8 cellular contexts compared by ENCODE assay signal in genomic region chr6:6918216-6918983, GRCh38.
DNase-seq lines count a peak whose midpoint lies in the region; ATAC-seq and TF ChIP-seq lines count a peak whose summit lies in the region.

No MANE protein-coding gene starts in this region.

- intact Hi-C loops in ascending aorta (cut with DNase I): no loop called here

- H3K9me3 ChIP-seq in ascending aorta: no peaks in the 10 kb centered on the region

- H3K27ac ChIP-seq in ascending aorta: no peak overlapping the region

- peak; percentile 91 for ATAC-seq in GM19025 (IDR thresholded peaks at IDR 0.05; ENCODE audit: low read depth, unreplicated experiment)
- peak; percentile 73 for ATAC-seq in HG03108 (IDR thresholded peaks at IDR 0.05; ENCODE audit: unreplicated experiment)

- H3K36me3 ChIP-seq in ascending aorta: no peaks in the 10 kb centered on the region

- TF ChIP-seq CTCF in epithelial cell of esophagus (IDR thresholded peaks at IDR 0.05; ENCODE audit: insufficient read depth, low read depth, low read length, missing control alignments) (no peak), ascending aorta (IDR thresholded peaks at IDR 0.05) (no peak)

- H3K4me3 ChIP-seq in epithelial cell of esophagus (ENCODE audit: low read length) (no peak overlapping the region), ascending aorta (no peak overlapping the region)

- H3K27me3 ChIP-seq in ascending aorta: no peaks in the 10 kb centered on the region

- H3K4me1 ChIP-seq in ascending aorta: no peaks in the 10 kb centered on the region

- DNase-seq in AG08395 (ENCODE audit: low spot score) (peak; percentile 71), SW480 (ENCODE audit: low spot score) (peak; percentile 93), epithelial cell of esophagus (ENCODE audit: low read depth) (peak; percentile 76), ascending aorta (ENCODE audit: low spot score in 2 of 2) (no peak)
- peak; percentile 46 to 52 for DNase-seq in stimulated activated CD8-positive, alpha-beta memory T cell treated with anti-CD3 and anti-CD28 coated beads, Interleukin-7, amount 100 ng/mL, for 4 hours (ENCODE audit: low read depth in 2 of 2)
- DNase-seq in central memory CD4-positive, alpha-beta T cell: no peak

Comparison
In these comparisons a context has a peak if more than half of its experiments do, and no peak if none do; other contexts are left out.
1. DNase-seq: peak in AG08395 (single experiment), SW480 (single experiment), epithelial cell of esophagus (single experiment) and stimulated activated CD8-positive, alpha-beta memory T cell treated with anti-CD3 and anti-CD28 coated beads, Interleukin-7, amount 100 ng/mL, for 4 hours (2 of 2); none in central memory CD4-positive, alpha-beta T cell (single experiment) and ascending aorta (0 of 2).